In genomic region chr2:29117636-29118303, GRCh38 we compare ENCODE assay signal across 11 cellular contexts. TPM values are rescaled to one million over a fixed set of nuclear protein-coding genes. Genes with fewer than 3 reads are reported as not detected.
A peak's percentile ranks its signal among the peaks of the same experiment; 100 is the strongest.
DNase-seq lines count a peak whose midpoint lies in the region; ATAC-seq, FAIRE-seq and TF ChIP-seq lines count a peak whose summit lies in the region.
"Had no signal": no experiment of that assay in that cellular context is flagged by ENCODE, and none has a peak within 500 bp of the region (broad histone marks: within the 10 kb centered on the region; RNA-seq: fewer than 3 reads in every experiment).

No MANE protein-coding gene starts in this region.

- peak; percentile 79 for DNase-seq in EL
- peak; percentile 86 for DNase-seq in RCC 7860 (ENCODE audit: low spot score)
- DNase-seq in epithelial cell of prostate (ENCODE audit: low read depth, low spot score) = no peak
- peak; percentile 60 for DNase-seq in pulmonary artery endothelial cell (ENCODE audit: low read depth, low spot score)
- no peak for DNase-seq in D721Med (ENCODE audit: insufficient read length, low spot score)
- DNase-seq in GM13976 (ENCODE audit: low spot score) = no peak
- DNase-seq: NCI-H526, right lobe of liver had no signal

- no peak for TF ChIP-seq CTCF in D721Med (IDR thresholded peaks at IDR 0.05; ENCODE audit: insufficient read depth, missing control alignments)
- TF ChIP-seq CTCF in GM13976 (IDR thresholded peaks at IDR 0.05; ENCODE audit: borderline replicate concordance, control extremely low read depth, extremely low read depth, insufficient read depth, missing control alignments) = no peak

- ATAC-seq in GM21390 (IDR thresholded peaks at IDR 0.05; ENCODE audit: unreplicated experiment) (no peak), HG02981 (IDR thresholded peaks at IDR 0.05; ENCODE audit: unreplicated experiment) (no peak)

- peak; percentile 88 for FAIRE-seq in RCC 7860 (lab: Jason Lieb, UNC)
- FAIRE-seq in D721Med (lab: Jason Lieb, UNC) = no peak

- H3K27ac ChIP-seq in epithelial cell of prostate = peak overlapping the region; percentile 97

- in situ Hi-C loops in GM13976 (cut with MboI; ENCODE audit: low sequenced_read_pairs, unreplicated experiment) = no loop called here

RNA-seq across cellular contexts. Expression of gene CLIP4, which starts 2.6 kb away (rescaled TPM):
- total RNA-seq in pulmonary artery endothelial cell = 28.0 and 35.5 TPM in 2 replicates

RNA-seq across cellular contexts. Expression of gene PCARE, which starts 43.4 kb away (rescaled TPM):
- not detected in 2 replicates for total RNA-seq in pulmonary artery endothelial cell
- total RNA-seq: right lobe of liver, thoracic aorta had no signal

Comparison
In these comparisons a context has a peak if more than half of its experiments do, and no peak if none do; other contexts are left out.
1. DNase-seq: peak in EL (single experiment), RCC 7860 (single experiment) and pulmonary artery endothelial cell (single experiment); none in epithelial cell of prostate (single experiment), D721Med (single experiment) and GM13976 (single experiment).